In the genomic region with DNA sequence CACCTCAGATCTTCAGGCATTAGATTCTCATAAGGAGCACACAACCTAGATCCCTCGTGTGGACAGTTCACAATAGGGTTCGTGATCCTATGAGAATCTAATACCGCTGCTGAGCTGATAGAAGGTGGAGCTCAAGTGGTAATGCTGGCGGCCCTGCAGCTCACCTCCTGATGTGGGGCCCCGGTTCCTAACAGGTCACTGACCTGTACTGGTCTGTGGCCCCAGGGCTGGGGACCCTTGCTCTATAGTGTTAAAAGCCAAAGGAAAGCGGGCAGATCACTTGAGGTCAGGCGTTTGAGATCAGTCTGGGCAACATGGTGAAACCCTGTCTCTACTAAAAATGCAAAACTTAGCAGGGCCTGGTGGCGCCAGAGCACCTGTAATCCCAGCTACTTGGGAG, we compare ENCODE assay signal across 24 cellular contexts.
"Had no signal": no experiment of that assay in that cellular context is flagged by ENCODE, and none has a peak within 500 bp of the region (broad histone marks: within the 10 kb centered on the region; RNA-seq: fewer than 3 reads in every experiment).

No MANE protein-coding gene starts in this region.

- H3K4me3 ChIP-seq: colonic mucosa, coronary artery, dorsolateral prefrontal cortex, esophagus muscularis mucosa, esophagus squamous epithelium, gastrocnemius medialis, gastroesophageal sphincter, heart left ventricle, heart right ventricle had no signal

- H3K27ac Mint-ChIP-seq: dendritic cell treated with granulocyte-macrophage colony-stimulating factor and Interleukin-4, amounts not matched to agents 40 ng/mL and 50 ng/mL, for 4 days; effector memory CD8-positive, alpha-beta T cell; endodermal cell had no signal

- H3K4me1 ChIP-seq: colonic mucosa, esophagus muscularis mucosa, esophagus squamous epithelium, foreskin keratinocyte, gastrocnemius medialis, gastroesophageal sphincter, heart left ventricle, heart right ventricle had no signal

- DNase-seq: colonic mucosa; cortex of kidney; dermis blood vessel endothelial cell; dorsolateral prefrontal cortex; effector CD4-positive, alpha-beta T cell; effector CD8-positive, alpha-beta T cell; effector memory CD4-positive, alpha-beta T cell; effector memory CD8-positive, alpha-beta T cell; endodermal cell; erythroblast; esophagus squamous epithelium; foreskin fibroblast; foreskin keratinocyte; foreskin melanocyte; gastrocnemius medialis; glutamatergic neuron; head of caudate nucleus; heart left ventricle; heart right ventricle had no signal

- H3K4me3 Mint-ChIP-seq: dendritic cell treated with granulocyte-macrophage colony-stimulating factor and Interleukin-4, amounts not matched to agents 40 ng/mL and 50 ng/mL, for 4 days; effector memory CD8-positive, alpha-beta T cell; endodermal cell had no signal

- H3K27me3 Mint-ChIP-seq: dendritic cell treated with granulocyte-macrophage colony-stimulating factor and Interleukin-4, amounts not matched to agents 40 ng/mL and 50 ng/mL, for 4 days; effector memory CD8-positive, alpha-beta T cell had no signal

- H3K27me3 ChIP-seq: colonic mucosa, esophagus muscularis mucosa, esophagus squamous epithelium, foreskin keratinocyte, gastrocnemius medialis, gastroesophageal sphincter, heart left ventricle, heart right ventricle had no signal

- H3K9me3 ChIP-seq: colonic mucosa, esophagus muscularis mucosa, esophagus squamous epithelium, gastrocnemius medialis, gastroesophageal sphincter, heart left ventricle, heart right ventricle had no signal

- H3K36me3 ChIP-seq: colonic mucosa, esophagus muscularis mucosa, esophagus squamous epithelium, gastrocnemius medialis, gastroesophageal sphincter, heart left ventricle, heart right ventricle had no signal

- H3K9me3 Mint-ChIP-seq: dendritic cell treated with granulocyte-macrophage colony-stimulating factor and Interleukin-4, amounts not matched to agents 40 ng/mL and 50 ng/mL, for 4 days had no signal

- H3K27ac ChIP-seq: colonic mucosa, coronary artery, dorsolateral prefrontal cortex, epithelial cell of prostate, esophagus muscularis mucosa, esophagus squamous epithelium, foreskin keratinocyte, gastrocnemius medialis, gastroesophageal sphincter, heart left ventricle, heart right ventricle had no signal

- H3K4me1 Mint-ChIP-seq: endodermal cell had no signal
